16 cellular contexts compared by ENCODE assay signal in genomic region chr6:40805336-40805735, GRCh38.
DNase-seq lines count a peak whose midpoint lies in the region; ATAC-seq, FAIRE-seq and TF ChIP-seq lines count a peak whose summit lies in the region.
"Had no signal": no experiment of that assay in that cellular context is flagged by ENCODE, and none has a peak within 500 bp of the region (broad histone marks: within the 10 kb centered on the region; RNA-seq: fewer than 3 reads in every experiment).

No MANE protein-coding gene starts in this region.

- TF ChIP-seq CTCF in VCaP (conservative IDR thresholded peaks at IDR 0.05) (peak; percentile 18; the same call in 1 of the 2 replicates), H1 (IDR thresholded peaks at IDR 0.05; ENCODE audit: control extremely low read depth in 1 of 3, insufficient read depth in 1 of 3, low read depth in 1 of 3, low read length in 3 of 3) (no peak), HFFc6 (IDR thresholded peaks at IDR 0.05) (no peak), thyroid gland (IDR thresholded peaks at IDR 0.05) (no peak)

- FAIRE-seq in H1 (lab: Jason Lieb, UNC), result no peak
- FAIRE-seq: H54, HTR-8/SVneo had no signal

- no peak overlapping the region for H3K23ac ChIP-seq in H1 (ENCODE audit: insufficient read length)

- H3K79me1 ChIP-seq in H1 (ENCODE audit: low read depth, low read length), result no peaks in the 10 kb centered on the region

- H3K9me3 ChIP-seq in H1 (ENCODE audit: insufficient read depth in 2 of 2, low read depth in 1 of 2, low read length in 1 of 2) (no peaks in the 10 kb centered on the region), thyroid gland (no peaks in the 10 kb centered on the region)
- H3K9me3 ChIP-seq: BLaER1 treated with 17β-estradiol and CSF1 and Interleukin-3, amounts not matched to agents 10 nM and 100 nM had no signal

- TF ChIP-seq POLR2A in H1 (IDR thresholded peaks at IDR 0.05; ENCODE audit: control extremely low read depth in 1 of 2, low read depth in 2 of 2, low read length in 2 of 2), result no peak
- no peak for TF ChIP-seq POLR2A in thyroid gland (IDR thresholded peaks at IDR 0.05)

- POLR2A ChIA-PET in H1 (lab: Charles Lee; ENCODE audit: partially characterized antibody), result no interaction called here

- no peaks in the 10 kb centered on the region for H4K20me1 ChIP-seq in H1 (replicated peaks in 1 of 2; ENCODE audit: control insufficient read depth in 1 of 2, insufficient read depth in 2 of 2, low read length in 2 of 2)
- H4K20me1 ChIP-seq: BLaER1 treated with 17β-estradiol and CSF1 and Interleukin-3, amounts not matched to agents 10 nM and 100 nM had no signal

- CTCF ChIA-PET in H1 (lab: Charles Lee; ENCODE audit: partially characterized antibody), result interaction anchor here (0.6 to 3.4 kb wide), 29 partner anchors 10 to 1453 kb away, joined by 3 to 24 read pairs (median 4); no protein-coding TSS in a partner anchor

- TF ChIP-seq EP300 in H1 (IDR thresholded peaks at IDR 0.05; ENCODE audit: borderline replicate concordance in 1 of 2, low read depth in 2 of 2, low read length in 2 of 2), result no peak

- H4K5ac ChIP-seq in H1 (ENCODE audit: insufficient read length, low read depth, low read length), result no peak overlapping the region

- H4K8ac ChIP-seq in H1 (ENCODE audit: extremely low read depth, insufficient read depth, low read length), result no peak overlapping the region

- no peaks in the 10 kb centered on the region for H3K23me2 ChIP-seq in H1 (ENCODE audit: low read depth, low read length)

- intact Hi-C loops in thyroid gland (cut with DNase I), result no loop called here

- no peak overlapping the region for H2BK5ac ChIP-seq in H1 (ENCODE audit: low read depth, low read length)

- H3K27ac ChIP-seq in VCaP (no peak overlapping the region), H1 (ENCODE audit: low read depth, low read length) (no peak overlapping the region), thyroid gland (no peak overlapping the region)

- no peak overlapping the region for H2BK15ac ChIP-seq in H1 (ENCODE audit: low read length)

- H3K4me3 ChIP-seq in H1 (ENCODE audit: extremely low read depth in 1 of 4, insufficient read depth in 2 of 4, low read depth in 3 of 4, low read length in 4 of 4) (no peak overlapping the region), thyroid gland (replicated peaks in 1 of 3) (no peak overlapping the region)
- H3K4me3 ChIP-seq: BLaER1 treated with 17β-estradiol and CSF1 and Interleukin-3, amounts not matched to agents 10 nM and 100 nM had no signal

- peaks cover 3% of the 10 kb centered on the region for H3K4me1 Mint-ChIP-seq in activated naive CD8-positive, alpha-beta T cell treated with anti-CD3 and anti-CD28 coated beads, Interleukin-2, amount 50 U/mL, for 24 hours
- no peaks in the 10 kb centered on the region for H3K4me1 Mint-ChIP-seq in activated naive CD8-positive, alpha-beta T cell treated with anti-CD3 and anti-CD28 coated beads for 36 hours
- H3K4me1 Mint-ChIP-seq in HFFc6 (ENCODE audit: low read depth), result peaks cover 33% of the 10 kb centered on the region

- H2AFZ ChIP-seq in H1 (ENCODE audit: low read length), result no peak overlapping the region

- H2BK20ac ChIP-seq in H1 (ENCODE audit: low read length), result peak overlapping the region; percentile 48; the same call in 1 of the 2 replicates

- no peaks in the 10 kb centered on the region for H3K9me3 Mint-ChIP-seq in activated naive CD8-positive, alpha-beta T cell treated with anti-CD3 and anti-CD28 coated beads, Interleukin-2, amount 50 U/mL, for 24 hours
- no peaks in the 10 kb centered on the region for H3K9me3 Mint-ChIP-seq in activated naive CD8-positive, alpha-beta T cell treated with anti-CD3 and anti-CD28 coated beads for 36 hours
- H3K9me3 Mint-ChIP-seq in HFFc6, result no peaks in the 10 kb centered on the region

- TF ChIP-seq RAD21 in H1 (IDR thresholded peaks at IDR 0.05 in 1 of 2, conservative IDR thresholded peaks at IDR 0.05 in 1 of 2; ENCODE audit: low read depth in 2 of 2, low read length in 2 of 2), result no peak

- H3K14ac ChIP-seq in H1 (ENCODE audit: insufficient read length), result no peak overlapping the region

- H3K36me3 ChIP-seq in H1 (ENCODE audit: control insufficient read depth in 2 of 4, insufficient read depth in 4 of 4, low read length in 3 of 4), result no peaks in the 10 kb centered on the region
- no peaks in the 10 kb centered on the region for H3K36me3 ChIP-seq in thyroid gland
- H3K36me3 ChIP-seq: BLaER1 treated with 17β-estradiol and CSF1 and Interleukin-3, amounts not matched to agents 10 nM and 100 nM had no signal

- H3K18ac ChIP-seq in H1 (ENCODE audit: extremely low read depth, low read length), result no peak overlapping the region

- H2BK120ac ChIP-seq in H1 (replicated peaks; ENCODE audit: low read depth, low read length), result no peak overlapping the region

- H4K91ac ChIP-seq in H1 (replicated peaks; ENCODE audit: insufficient read length, low read length), result no peak overlapping the region

- H3K36me3 Mint-ChIP-seq in activated naive CD8-positive, alpha-beta T cell treated with anti-CD3 and anti-CD28 coated beads, Interleukin-2, amount 50 U/mL, for 24 hours (ENCODE audit: low read depth), result no peaks in the 10 kb centered on the region
- H3K36me3 Mint-ChIP-seq in activated naive CD8-positive, alpha-beta T cell treated with anti-CD3 and anti-CD28 coated beads for 36 hours, result no peaks in the 10 kb centered on the region
- no peaks in the 10 kb centered on the region for H3K36me3 Mint-ChIP-seq in HFFc6 (ENCODE audit: low read depth)
- H3K36me3 Mint-ChIP-seq: CD4-positive, CD25-positive, alpha-beta regulatory T cell had no signal

- H3K27me3 ChIP-seq in H1 (replicated peaks in 1 of 4; ENCODE audit: control insufficient read depth in 3 of 4, extremely low read depth in 1 of 4, insufficient read depth in 3 of 4, low read length in 3 of 4), result no peaks in the 10 kb centered on the region
- H3K27me3 ChIP-seq in thyroid gland, result no peaks in the 10 kb centered on the region
- H3K27me3 ChIP-seq: BLaER1 treated with 17β-estradiol and CSF1 and Interleukin-3, amounts not matched to agents 10 nM and 100 nM had no signal

- 86% methylated on average over 4 of the region's 4 CpGs; no CpG with 5 or more reads in 1 of the 2 experiments for WGBS in H1 (ENCODE audit: extremely low coverage in 1 of 2, insufficient coverage in 1 of 2, insufficient read length in 1 of 2, insufficient replicate concordance in 2 of 2, low coverage in 1 of 2, low lambda C conversion rate in 2 of 2, missing lambda C conversion rate in 1 of 2), 2 experiments
- WGBS in thyroid gland, 2 donors, result 85 to 89% methylated on average over 2 to 4 of the region's 4 CpGs

- H2AK5ac ChIP-seq in H1 (ENCODE audit: low read depth, low read length), result no peak overlapping the region

- H3K56ac ChIP-seq in H1 (replicated peaks; ENCODE audit: insufficient read length, low read depth, low read length), result no peak overlapping the region

- no peaks in the 10 kb centered on the region for H3K27me3 Mint-ChIP-seq in activated naive CD8-positive, alpha-beta T cell treated with anti-CD3 and anti-CD28 coated beads, Interleukin-2, amount 50 U/mL, for 24 hours
- no peaks in the 10 kb centered on the region for H3K27me3 Mint-ChIP-seq in activated naive CD8-positive, alpha-beta T cell treated with anti-CD3 and anti-CD28 coated beads for 36 hours
- H3K27me3 Mint-ChIP-seq in HFFc6 (ENCODE audit: insufficient read depth), result peaks cover 5% of the 10 kb centered on the region; the same call in 1 of the 2 replicates

- no peak overlapping the region for H3K4me2 ChIP-seq in H1 (ENCODE audit: insufficient read depth in 1 of 2, low read depth in 2 of 2, low read length in 2 of 2)

- ATAC-seq in activated naive CD8-positive, alpha-beta T cell treated with anti-CD3 and anti-CD28 coated beads, Interleukin-2, amount 50 U/mL, for 24 hours, result no peak
- no peak for ATAC-seq in GM18870 (IDR thresholded peaks at IDR 0.05; ENCODE audit: unreplicated experiment)

- peak overlapping the region; percentile 50; the same call in 1 of the 2 replicates for H2BK12ac ChIP-seq in H1 (ENCODE audit: low read depth, low read length)

- no peak overlapping the region for H3K9ac ChIP-seq in H1 (replicated peaks in 1 of 4; ENCODE audit: extremely low read depth in 1 of 4, low read depth in 3 of 4, low read length in 3 of 4)

- H3K79me2 ChIP-seq in H1 (ENCODE audit: control insufficient read depth in 1 of 2, insufficient read depth in 2 of 2, low read length in 2 of 2), result no peaks in the 10 kb centered on the region

- peak overlapping the region; percentile 28 for H3K27ac Mint-ChIP-seq in activated naive CD8-positive, alpha-beta T cell treated with anti-CD3 and anti-CD28 coated beads, Interleukin-2, amount 50 U/mL, for 24 hours
- no peak overlapping the region for H3K27ac Mint-ChIP-seq in activated naive CD8-positive, alpha-beta T cell treated with anti-CD3 and anti-CD28 coated beads for 36 hours
- H3K27ac Mint-ChIP-seq in HFFc6, result no peak overlapping the region
- H3K27ac Mint-ChIP-seq: CD4-positive, CD25-positive, alpha-beta regulatory T cell had no signal

- no peak for DNase-seq in activated naive CD8-positive, alpha-beta T cell treated with anti-CD3 and anti-CD28 coated beads, Interleukin-2, amount 50 U/mL, for 24 hours
- DNase-seq in activated naive CD8-positive, alpha-beta T cell treated with anti-CD3 and anti-CD28 coated beads for 36 hours, result no peak
- DNase-seq in H1 (ENCODE audit: low read depth in 1 of 2, low spot score in 2 of 2) (no peak), HFFc6 (no peak), thyroid gland (no peak), NCI-H1436 treated with DMSO at 0.1 percent for 48 hours (lab: John Stamatoyannopoulos, UW) (no peak)
- DNase-seq: 8988T; ACHN; CD4-positive, CD25-positive, alpha-beta regulatory T cell; GF-D8; KBM-7 had no signal

- peaks cover 0 to 2% (median 0%) of the 10 kb centered on the region in 4 experiments; a peak in 2 of 7 replicates for H3K4me1 ChIP-seq in H1 (replicated peaks in 1 of 4; ENCODE audit: control insufficient read depth in 3 of 4, insufficient read depth in 4 of 4, low read length in 3 of 4)
- no peaks in the 10 kb centered on the region for H3K4me1 ChIP-seq in thyroid gland

- no peak overlapping the region for H3K4ac ChIP-seq in H1 (replicated peaks; ENCODE audit: insufficient read length, low read depth, low read length)

- H3K4me3 Mint-ChIP-seq in activated naive CD8-positive, alpha-beta T cell treated with anti-CD3 and anti-CD28 coated beads, Interleukin-2, amount 50 U/mL, for 24 hours, result no peak overlapping the region
- no peak overlapping the region for H3K4me3 Mint-ChIP-seq in activated naive CD8-positive, alpha-beta T cell treated with anti-CD3 and anti-CD28 coated beads for 36 hours
- no peak overlapping the region for H3K4me3 Mint-ChIP-seq in HFFc6
- H3K4me3 Mint-ChIP-seq: CD4-positive, CD25-positive, alpha-beta regulatory T cell had no signal

TF ChIP-seq in H1, 55 proteins besides CTCF, POLR2A, EP300 and RAD21 (continues in another document):
- TF ChIP-seq SAP30 (IDR thresholded peaks at IDR 0.05; ENCODE audit: insufficient read depth, insufficient replicate concordance, low read length) (no peak), JUND (IDR thresholded peaks at IDR 0.05; ENCODE audit: low read length) (no peak), GTF2F1 (IDR thresholded peaks at IDR 0.05; ENCODE audit: borderline replicate concordance, low read depth, low read length) (no peak)
